ENCODE assay signal across 8 cellular contexts in genomic region chr13:46797468-46798237, GRCh38. TPM values are rescaled to one million over a fixed set of nuclear protein-coding genes. Genes with fewer than 3 reads are reported as not detected.
A peak's percentile ranks its signal among the peaks of the same experiment; 100 is the strongest.
DNase-seq lines count a peak whose midpoint lies in the region; ATAC-seq and TF ChIP-seq lines count a peak whose summit lies in the region.

No MANE protein-coding gene starts in this region.

- POLR2A ChIA-PET in RWPE1 (lab: Yijun Ruan, JAX; ENCODE audit: low non-redundant PET): no interaction called here

- TF ChIP-seq CTCF in GM12865 (IDR thresholded peaks at IDR 0.05; ENCODE audit: insufficient read depth, low read depth, low read length, missing control alignments) (no peak), RWPE1 (conservative IDR thresholded peaks at IDR 0.05; ENCODE audit: low read depth) (no peak), omental fat pad (IDR thresholded peaks at IDR 0.05) (no peak)

- peak overlapping the region; percentile 73 for H3K4me3 ChIP-seq in GM12865 (ENCODE audit: low read depth, low read length)

- DNase-seq in GM12865 (ENCODE audit: low read depth) (no peak), RWPE1 (ENCODE audit: low spot score) (no peak), epithelial cell of prostate (ENCODE audit: low read depth, low spot score) (no peak), omental fat pad (ENCODE audit: low spot score) (no peak), COR-L47 (lab: John Stamatoyannopoulos, UW) (no peak), CD1c-positive myeloid dendritic cell (ENCODE audit: extremely low spot score) (no peak), COLO668 (lab: John Stamatoyannopoulos, UW; ENCODE audit: unreplicated experiment) (no peak), RKO (ENCODE audit: low spot score) (no peak)

- peak; percentile 35 for ATAC-seq in omental fat pad (ENCODE audit: low FRiP score)

- peak overlapping the region; percentile 85 for H3K27ac ChIP-seq in RWPE1
- H3K27ac ChIP-seq in epithelial cell of prostate: peak overlapping the region; percentile 56

- CTCF ChIA-PET in RWPE1 (lab: Yijun Ruan, JAX): no interaction called here

RNA-seq across cellular contexts. Expression of gene ESD, which starts 0.7 kb away (rescaled TPM):
- total RNA-seq in omental fat pad: 100 to 1,000 TPM in 3 of 4 donors, 10 to 100 TPM in 1; 62.6 to 120 (median 102) TPM
